In the genomic region with DNA sequence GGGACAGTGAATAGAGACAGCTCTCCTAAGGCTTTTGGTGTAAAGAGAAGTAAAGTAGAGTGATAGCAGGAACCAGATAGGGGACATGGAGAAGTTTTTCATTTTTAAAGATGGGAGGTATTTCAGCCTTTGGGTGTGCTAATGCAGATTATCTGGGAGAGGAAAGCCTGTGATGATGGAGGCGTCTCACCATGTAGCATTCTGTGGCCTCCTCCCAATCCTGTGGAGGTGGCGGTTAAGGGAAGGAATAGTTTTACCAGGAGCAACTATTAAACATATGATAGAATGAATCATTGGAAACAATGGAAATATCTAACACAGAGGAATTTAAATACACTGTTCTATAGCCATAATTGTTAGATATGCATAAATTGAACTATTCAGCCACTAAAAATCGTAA, we compare ENCODE assay signal across 9 cellular contexts.
"Had no signal": no experiment of that assay in that cellular context is flagged by ENCODE, and none has a peak within 500 bp of the region (broad histone marks: within the 10 kb centered on the region; RNA-seq: fewer than 3 reads in every experiment).

No MANE protein-coding gene starts in this region.

- H3K36me3 ChIP-seq: HAP-1 had no signal

- H3K4me3 ChIP-seq: GM23248, HAP-1, K562 had no signal

- H3K4me3 Mint-ChIP-seq: HFFc6 had no signal

- H3K4me1 ChIP-seq: HAP-1 had no signal

- DNase-seq: GM23248, GOT3, H7, HFFc6 had no signal

- H3K27ac Mint-ChIP-seq: HFFc6 had no signal

- H3K27ac ChIP-seq: GM23248, HL-60 had no signal

- H3K9me3 ChIP-seq: HAP-1 had no signal

- H2AFZ ChIP-seq: GM23248 had no signal

- H3K9me3 Mint-ChIP-seq: HFFc6 had no signal

- H3K9ac ChIP-seq: GM23248 had no signal

- ATAC-seq: HCT116, HepG2, K562 had no signal
